In genomic region chr7:158949359-158949758, GRCh38 we compare ENCODE assay signal across 23 cellular contexts.
DNase-seq lines count a peak whose midpoint lies in the region; ATAC-seq, FAIRE-seq and TF ChIP-seq lines count a peak whose summit lies in the region.
"Had no signal": no experiment of that assay in that cellular context is flagged by ENCODE, and none has a peak within 500 bp of the region (broad histone marks: within the 10 kb centered on the region; RNA-seq: fewer than 3 reads in every experiment).

No MANE protein-coding gene starts in this region.

- H3K36me3 ChIP-seq in DND-41 (ENCODE audit: insufficient read depth, low read length) = peaks cover 66% of the 10 kb centered on the region
- peaks cover 50% of the 10 kb centered on the region for H3K36me3 ChIP-seq in K562 (ENCODE audit: control insufficient read depth, insufficient read depth, low read length)
- H3K36me3 ChIP-seq in suprapubic skin = peaks cover 52% of the 10 kb centered on the region
- peaks cover 18 to 26% of the 10 kb centered on the region in 2 donors for H3K36me3 ChIP-seq in kidney (ENCODE audit: control insufficient read depth in 1 of 2, insufficient read depth in 2 of 2, low read length in 2 of 2)

- H3K4me2 ChIP-seq in DND-41 (ENCODE audit: insufficient read depth, low read length) (no peak overlapping the region), K562 (ENCODE audit: insufficient read depth, low read length) (no peak overlapping the region)
- H3K4me2 ChIP-seq: A549; BLaER1 treated with 17β-estradiol and CSF1 and Interleukin-3, amounts not matched to agents 10 nM and 100 nM; GM23338 had no signal

- DNase-seq in DND-41 (no peak), K562 (ENCODE audit: extremely low read depth in 1 of 4, low spot score in 3 of 4) (no peak), islet precursor cell (peak; percentile 35), suprapubic skin (ENCODE audit: low spot score in 2 of 2) (no peak), kidney (no peak), NCI-H187 treated with DMSO at 0.1 percent for 48 hours (lab: John Stamatoyannopoulos, UW) (no peak)
- DNase-seq: 8988T; ACHN; AML-193; BE2C; CD4-positive, alpha-beta T cell; CD8-positive, alpha-beta memory T cell; DMS 273 treated with DMSO at 0.1 percent for 48 hours; DMS79; GF-D8; H9 had no signal

- TF ChIP-seq EP300 in K562 (IDR thresholded peaks at IDR 0.05; ENCODE audit: low read length) (no peak), suprapubic skin (IDR thresholded peaks at IDR 0.05) (no peak)

- in situ Hi-C loops in K562 (cut with MboI) = no loop called here

- CTCF ChIA-PET in K562 (lab: Yijun Ruan, JAX; ENCODE audit: low intra/inter-chr PET ratio) = no interaction called here

- 83% methylated on average over 17 of the region's 18 CpGs for WGBS in K562 (ENCODE audit: insufficient coverage, low coverage, missing lambda C conversion rate)
- WGBS in suprapubic skin = 95% methylated on average over 16 of the region's 18 CpGs

- TF ChIP-seq CTCF in DND-41 (IDR thresholded peaks at IDR 0.05; ENCODE audit: borderline replicate concordance, extremely low read depth, low read length, poor library complexity, severe bottlenecking) = no peak
- no peak for TF ChIP-seq CTCF in K562 (IDR thresholded peaks at IDR 0.05 in 2 of 3, conservative IDR thresholded peaks at IDR 0.05 in 1 of 3; ENCODE audit: insufficient read depth in 2 of 3, low read depth in 1 of 3, low read length in 3 of 3)
- TF ChIP-seq CTCF in suprapubic skin (IDR thresholded peaks at IDR 0.05) = no peak
- TF ChIP-seq CTCF in kidney (IDR thresholded peaks at IDR 0.05; ENCODE audit: borderline replicate concordance, extremely low read depth, insufficient read depth) = no peak

- no peak overlapping the region for H3K9ac ChIP-seq in DND-41 (ENCODE audit: low read depth, low read length)
- no peak overlapping the region for H3K9ac ChIP-seq in K562 (ENCODE audit: insufficient read depth in 1 of 2, low read depth in 2 of 2, low read length in 2 of 2)
- H3K9ac ChIP-seq in kidney (ENCODE audit: low read length in 2 of 2) = no peak overlapping the region
- H3K9ac ChIP-seq: BLaER1 treated with 17β-estradiol and CSF1 and Interleukin-3, amounts not matched to agents 10 nM and 100 nM had no signal

- H4K20me1 ChIP-seq in DND-41 (ENCODE audit: insufficient read depth, low read length) (no peaks in the 10 kb centered on the region), K562 (replicated peaks; ENCODE audit: control insufficient read depth, insufficient read depth, low read length) (no peaks in the 10 kb centered on the region)
- H4K20me1 ChIP-seq: BLaER1 treated with 17β-estradiol and CSF1 and Interleukin-3, amounts not matched to agents 10 nM and 100 nM had no signal

- ATAC-seq in DND-41 (ENCODE audit: insufficient read depth, low read depth) (peak; percentile 17; the same call in 1 of the 3 replicates), K562 (no peak; the same call in none of the 3 replicates)
- ATAC-seq: A549, GM23338, HCT116 had no signal

- H3K27ac ChIP-seq in DND-41 (ENCODE audit: low read length) (no peak overlapping the region), K562 (ENCODE audit: extremely low read depth, low read depth, low read length) (no peak overlapping the region), suprapubic skin (no peak overlapping the region), kidney (ENCODE audit: low read depth in 2 of 2, low read length in 2 of 2) (no peak overlapping the region)
- H3K27ac ChIP-seq: A549; BLaER1 treated with 17β-estradiol and CSF1 and Interleukin-3, amounts not matched to agents 10 nM and 100 nM had no signal

- no peaks in the 10 kb centered on the region for H3K4me1 ChIP-seq in DND-41 (ENCODE audit: insufficient read depth, low read length)
- H3K4me1 ChIP-seq in K562 (replicated peaks in 1 of 2; ENCODE audit: control insufficient read depth in 2 of 2, insufficient read depth in 2 of 2, low read length in 2 of 2) = peaks cover 0 to 3% of the 10 kb centered on the region in 2 experiments; a peak in 1 of 5 replicates
- H3K4me1 ChIP-seq in suprapubic skin = no peaks in the 10 kb centered on the region
- H3K4me1 ChIP-seq in kidney (ENCODE audit: control insufficient read depth in 1 of 2, insufficient read depth in 1 of 2, low read depth in 1 of 2, low read length in 2 of 2) = no peaks in the 10 kb centered on the region
- H3K4me1 ChIP-seq: A549; BE2C; BLaER1 treated with 17β-estradiol and CSF1 and Interleukin-3, amounts not matched to agents 10 nM and 100 nM had no signal

- intact Hi-C loops in K562 (cut with micrococcal nuclease) = no loop called here
- intact Hi-C loops in kidney (cut with DNase I) = no loop called here

- BruUV-seq in K562 (replicated peaks; lab: Mats Ljungman, UMichigan) = no TSS peak

- no peaks in the 10 kb centered on the region for H3K79me2 ChIP-seq in DND-41 (ENCODE audit: insufficient read depth, low read length)
- no peaks in the 10 kb centered on the region for H3K79me2 ChIP-seq in K562 (ENCODE audit: control insufficient read depth, insufficient read depth, low read length)

- H3K27me3 ChIP-seq in DND-41 (ENCODE audit: insufficient read depth, low read length, poor library complexity) (no peaks in the 10 kb centered on the region), K562 (ENCODE audit: control insufficient read depth in 2 of 2, insufficient read depth in 2 of 2, low read length in 2 of 2) (no peaks in the 10 kb centered on the region; a peak in 1 of 5 replicates), suprapubic skin (no peaks in the 10 kb centered on the region)
- H3K27me3 ChIP-seq: BE2C; BLaER1 treated with 17β-estradiol and CSF1 and Interleukin-3, amounts not matched to agents 10 nM and 100 nM had no signal

- FAIRE-seq in K562 (lab: Jason Lieb, UNC) (no peak), kidney (lab: Jason Lieb, UNC) (no peak)
- FAIRE-seq: A549, D721Med, GM12891, GM18507 had no signal

- H3K4me3 ChIP-seq in DND-41 (ENCODE audit: low read depth in 1 of 2, low read length in 2 of 2) = no peak overlapping the region
- no peak overlapping the region for H3K4me3 ChIP-seq in K562
- H3K4me3 ChIP-seq in suprapubic skin = no peak overlapping the region
- no peak overlapping the region for H3K4me3 ChIP-seq in kidney (ENCODE audit: low read length in 2 of 2)
- H3K4me3 ChIP-seq: A549; BLaER1 treated with 17β-estradiol and CSF1 and Interleukin-3, amounts not matched to agents 10 nM and 100 nM; GM23338 had no signal

- H3K9me3 ChIP-seq in DND-41 (ENCODE audit: insufficient read depth, low read length, severe bottlenecking) = peaks cover 27% of the 10 kb centered on the region
- peaks cover 3% of the 10 kb centered on the region; the same call in 1 of the 2 replicates for H3K9me3 ChIP-seq in K562 (replicated peaks; ENCODE audit: control insufficient read depth, insufficient read depth, low read depth, low read length)
- H3K9me3 ChIP-seq in suprapubic skin = no peaks in the 10 kb centered on the region
- H3K9me3 ChIP-seq in kidney (ENCODE audit: control insufficient read depth in 1 of 2, low read length in 2 of 2) = peaks cover 0 to 11% of the 10 kb centered on the region in 2 donors
- H3K9me3 ChIP-seq: BE2C had no signal

- TF ChIP-seq RAD21 in K562 (CRISPR knock-in tag; conservative IDR thresholded peaks at IDR 0.05 in 1 of 2, IDR thresholded peaks at IDR 0.05 in 1 of 2) = no peak

- POLR2A ChIA-PET in K562 (lab: Yijun Ruan, JAX) = no interaction called here

- TF ChIP-seq POLR2A in K562 (conservative IDR thresholded peaks at IDR 0.05) (no peak), suprapubic skin (IDR thresholded peaks at IDR 0.05) (no peak)

- H2AFZ ChIP-seq in DND-41 (ENCODE audit: low read depth, low read length) (no peak overlapping the region), K562 (ENCODE audit: low read depth, low read length) (no peak overlapping the region)
- H2AFZ ChIP-seq: GM23338 had no signal

- no peaks in the 10 kb centered on the region for H3K9me1 ChIP-seq in K562 (ENCODE audit: control insufficient read depth, insufficient read depth, low read length)

TF ChIP-seq in K562, 482 proteins besides CTCF, POLR2A, EP300 and RAD21 (continues in another document):
- TF ChIP-seq ATF4 (CRISPR knock-in tag; IDR thresholded peaks at IDR 0.05) = no peak
- TF ChIP-seq BDP1 (IDR thresholded peaks at IDR 0.05; ENCODE audit: insufficient read depth, insufficient read length) = no peak
- TF ChIP-seq CSDE1 (IDR thresholded peaks at IDR 0.05) = no peak
- TF ChIP-seq ZNF274 (IDR thresholded peaks at IDR 0.05; ENCODE audit: borderline replicate concordance, low read depth, low read length) = no peak
- TF ChIP-seq ZNF589 (CRISPR knock-in tag; IDR thresholded peaks at IDR 0.05; ENCODE audit: low read depth) = no peak
- no peak for TF ChIP-seq USF1 (CRISPR knock-in tag; IDR thresholded peaks at IDR 0.05)
- TF ChIP-seq ZFP1 (CRISPR knock-in tag; IDR thresholded peaks at IDR 0.05) = no peak
- no peak for TF ChIP-seq TCF15 (CRISPR knock-in tag; IDR thresholded peaks at IDR 0.05)
- TF ChIP-seq ZNF707 (CRISPR knock-in tag; conservative IDR thresholded peaks at IDR 0.05) = no peak
- TF ChIP-seq GTF2F1 (IDR thresholded peaks at IDR 0.05; ENCODE audit: low read depth, low read length) = no peak
- TF ChIP-seq POLR2G (IDR thresholded peaks at IDR 0.05; ENCODE audit: low read depth, low read length) = peak; percentile 63; the same call in 1 of the 2 replicates
- no peak for TF ChIP-seq ZNF668 (CRISPR knock-in tag; IDR thresholded peaks at IDR 0.05)
- no peak for TF ChIP-seq HDAC6 (IDR thresholded peaks at IDR 0.05; ENCODE audit: low read depth, low read length)
- TF ChIP-seq ZNF121 (CRISPR knock-in tag; conservative IDR thresholded peaks at IDR 0.05) = no peak
- no peak for TF ChIP-seq RBM39 (optimal IDR thresholded peaks at IDR 0.05; ENCODE audit: low read depth, low read length)
- no peak for TF ChIP-seq ZNF551 (CRISPR knock-in tag; IDR thresholded peaks at IDR 0.05)
- no peak for TF ChIP-seq SIN3B (IDR thresholded peaks at IDR 0.05; ENCODE audit: low read depth)
